ENCODE assay signal across 1 cellular context in the genomic region with DNA sequence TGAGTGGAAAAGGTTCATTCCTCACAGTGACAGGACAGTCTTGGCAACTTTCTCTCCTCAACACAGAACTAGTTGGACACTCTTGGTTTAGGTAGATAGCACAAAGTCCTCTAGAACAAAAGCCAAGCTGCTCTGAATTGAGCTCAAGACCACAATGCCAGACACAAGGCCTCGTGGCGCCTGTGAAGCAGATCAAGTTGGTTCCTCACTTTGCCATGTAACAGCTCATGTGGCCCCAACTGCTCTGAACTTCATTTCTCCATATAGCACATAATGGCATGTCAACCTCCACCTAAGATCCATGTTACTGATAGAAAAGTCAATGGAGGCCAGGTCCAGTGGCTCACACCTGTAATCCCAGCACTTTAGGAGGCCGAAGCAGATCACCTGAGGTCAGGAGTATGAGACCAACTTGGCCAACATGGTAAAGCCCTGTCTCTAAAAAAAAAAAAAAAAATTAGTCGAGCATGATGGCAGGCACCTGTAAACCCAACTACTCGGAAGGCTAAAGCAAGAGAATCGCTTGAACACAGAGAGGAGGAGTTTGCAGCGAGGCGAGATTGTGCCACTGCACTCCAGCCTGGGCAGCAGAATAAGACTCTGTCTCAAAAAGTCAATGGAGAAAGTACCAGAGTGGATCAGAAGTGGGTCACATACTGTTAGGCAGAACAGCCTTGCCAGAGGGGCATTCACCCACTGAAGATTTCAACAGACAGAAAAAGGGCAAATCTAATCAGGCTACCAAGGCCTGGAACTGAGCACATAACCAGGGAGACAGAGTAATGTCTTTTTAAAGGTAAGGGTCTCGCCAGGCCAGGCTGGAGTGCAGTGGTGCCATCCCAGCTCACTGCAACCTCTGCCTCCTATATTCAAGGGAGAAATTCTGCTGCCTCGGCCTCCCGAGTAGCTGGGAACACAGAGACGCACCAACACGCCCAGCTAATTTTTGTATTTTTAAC.
A peak's percentile ranks its signal among the peaks of the same experiment; 100 is the strongest.
TF ChIP-seq lines count a peak whose summit lies in the region.

No MANE protein-coding gene starts in this region.

TF ChIP-seq in HepG2, 621 proteins besides CTCF, POLR2A, EP300 and RAD21 (continued from another document and continues in another):
- TF ChIP-seq, protein P1, sequence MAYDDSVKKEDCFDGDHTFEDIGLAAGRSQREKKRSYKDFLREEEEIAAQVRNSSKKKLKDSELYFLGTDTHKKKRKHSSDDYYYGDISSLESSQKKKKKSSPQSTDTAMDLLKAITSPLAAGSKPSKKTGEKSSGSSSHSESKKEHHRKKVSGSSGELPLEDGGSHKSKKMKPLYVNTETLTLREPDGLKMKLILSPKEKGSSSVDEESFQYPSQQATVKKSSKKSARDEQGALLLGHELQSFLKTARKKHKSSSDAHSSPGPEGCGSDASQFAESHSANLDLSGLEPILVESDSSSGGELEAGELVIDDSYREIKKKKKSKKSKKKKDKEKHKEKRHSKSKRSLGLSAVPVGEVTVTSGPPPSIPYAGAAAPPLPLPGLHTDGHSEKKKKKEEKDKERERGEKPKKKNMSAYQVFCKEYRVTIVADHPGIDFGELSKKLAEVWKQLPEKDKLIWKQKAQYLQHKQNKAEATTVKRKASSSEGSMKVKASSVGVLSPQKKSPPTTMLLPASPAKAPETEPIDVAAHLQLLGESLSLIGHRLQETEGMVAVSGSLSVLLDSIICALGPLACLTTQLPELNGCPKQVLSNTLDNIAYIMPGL (CRISPR knock-in tag; IDR thresholded peaks at IDR 0.05; ENCODE audit: borderline replicate concordance in 1 of 2, low read depth in 1 of 2), result no peak
- peak; percentile 43; the same call in 1 of the 2 replicates for TF ChIP-seq ZNF501 (CRISPR knock-in tag; IDR thresholded peaks at IDR 0.05)
- peak; percentile 27; the same call in 1 of the 2 replicates for TF ChIP-seq ZNF776 (CRISPR knock-in tag; IDR thresholded peaks at IDR 0.05)
- TF ChIP-seq, protein P2, sequence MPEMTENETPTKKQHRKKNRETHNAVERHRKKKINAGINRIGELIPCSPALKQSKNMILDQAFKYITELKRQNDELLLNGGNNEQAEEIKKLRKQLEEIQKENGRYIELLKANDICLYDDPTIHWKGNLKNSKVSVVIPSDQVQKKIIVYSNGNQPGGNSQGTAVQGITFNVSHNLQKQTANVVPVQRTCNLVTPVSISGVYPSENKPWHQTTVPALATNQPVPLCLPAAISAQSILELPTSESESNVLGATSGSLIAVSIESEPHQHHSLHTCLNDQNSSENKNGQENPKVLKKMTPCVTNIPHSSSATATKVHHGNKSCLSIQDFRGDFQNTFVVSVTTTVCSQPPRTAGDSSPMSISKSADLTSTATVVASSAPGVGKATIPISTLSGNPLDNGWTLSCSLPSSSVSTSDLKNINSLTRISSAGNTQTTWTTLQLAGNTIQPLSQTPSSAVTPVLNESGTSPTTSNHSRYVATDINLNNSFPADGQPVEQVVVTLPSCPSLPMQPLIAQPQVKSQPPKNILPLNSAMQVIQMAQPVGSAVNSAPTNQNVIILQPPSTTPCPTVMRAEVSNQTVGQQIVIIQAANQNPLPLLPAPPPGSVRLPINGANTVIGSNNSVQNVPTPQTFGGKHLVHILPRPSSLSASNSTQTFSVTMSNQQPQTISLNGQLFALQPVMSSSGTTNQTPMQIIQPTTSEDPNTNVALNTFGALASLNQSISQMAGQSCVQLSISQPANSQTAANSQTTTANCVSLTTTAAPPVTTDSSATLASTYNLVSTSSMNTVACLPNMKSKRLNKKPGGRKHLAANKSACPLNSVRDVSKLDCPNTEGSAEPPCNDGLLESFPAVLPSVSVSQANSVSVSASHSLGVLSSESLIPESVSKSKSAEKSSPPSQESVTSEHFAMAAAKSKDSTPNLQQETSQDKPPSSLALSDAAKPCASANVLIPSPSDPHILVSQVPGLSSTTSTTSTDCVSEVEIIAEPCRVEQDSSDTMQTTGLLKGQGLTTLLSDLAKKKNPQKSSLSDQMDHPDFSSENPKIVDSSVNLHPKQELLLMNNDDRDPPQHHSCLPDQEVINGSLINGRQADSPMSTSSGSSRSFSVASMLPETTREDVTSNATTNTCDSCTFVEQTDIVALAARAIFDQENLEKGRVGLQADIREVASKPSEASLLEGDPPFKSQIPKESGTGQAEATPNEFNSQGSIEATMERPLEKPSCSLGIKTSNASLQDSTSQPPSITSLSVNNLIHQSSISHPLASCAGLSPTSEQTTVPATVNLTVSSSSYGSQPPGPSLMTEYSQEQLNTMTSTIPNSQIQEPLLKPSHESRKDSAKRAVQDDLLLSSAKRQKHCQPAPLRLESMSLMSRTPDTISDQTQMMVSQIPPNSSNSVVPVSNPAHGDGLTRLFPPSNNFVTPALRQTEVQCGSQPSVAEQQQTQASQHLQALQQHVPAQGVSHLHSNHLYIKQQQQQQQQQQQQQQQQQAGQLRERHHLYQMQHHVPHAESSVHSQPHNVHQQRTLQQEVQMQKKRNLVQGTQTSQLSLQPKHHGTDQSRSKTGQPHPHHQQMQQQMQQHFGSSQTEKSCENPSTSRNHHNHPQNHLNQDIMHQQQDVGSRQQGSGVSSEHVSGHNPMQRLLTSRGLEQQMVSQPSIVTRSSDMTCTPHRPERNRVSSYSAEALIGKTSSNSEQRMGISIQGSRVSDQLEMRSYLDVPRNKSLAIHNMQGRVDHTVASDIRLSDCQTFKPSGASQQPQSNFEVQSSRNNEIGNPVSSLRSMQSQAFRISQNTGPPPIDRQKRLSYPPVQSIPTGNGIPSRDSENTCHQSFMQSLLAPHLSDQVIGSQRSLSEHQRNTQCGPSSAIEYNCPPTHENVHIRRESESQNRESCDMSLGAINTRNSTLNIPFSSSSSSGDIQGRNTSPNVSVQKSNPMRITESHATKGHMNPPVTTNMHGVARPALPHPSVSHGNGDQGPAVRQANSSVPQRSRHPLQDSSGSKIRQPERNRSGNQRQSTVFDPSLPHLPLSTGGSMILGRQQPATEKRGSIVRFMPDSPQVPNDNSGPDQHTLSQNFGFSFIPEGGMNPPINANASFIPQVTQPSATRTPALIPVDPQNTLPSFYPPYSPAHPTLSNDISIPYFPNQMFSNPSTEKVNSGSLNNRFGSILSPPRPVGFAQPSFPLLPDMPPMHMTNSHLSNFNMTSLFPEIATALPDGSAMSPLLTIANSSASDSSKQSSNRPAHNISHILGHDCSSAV (CRISPR knock-in tag; IDR thresholded peaks at IDR 0.05; ENCODE audit: borderline replicate concordance), result no peak
- TF ChIP-seq TBX2 (CRISPR knock-in tag; IDR thresholded peaks at IDR 0.05; ENCODE audit: borderline replicate concordance), result 0 out of 2 replicates have a peak, but pooled peaks have one; percentile 14
- TF ChIP-seq, protein P3, sequence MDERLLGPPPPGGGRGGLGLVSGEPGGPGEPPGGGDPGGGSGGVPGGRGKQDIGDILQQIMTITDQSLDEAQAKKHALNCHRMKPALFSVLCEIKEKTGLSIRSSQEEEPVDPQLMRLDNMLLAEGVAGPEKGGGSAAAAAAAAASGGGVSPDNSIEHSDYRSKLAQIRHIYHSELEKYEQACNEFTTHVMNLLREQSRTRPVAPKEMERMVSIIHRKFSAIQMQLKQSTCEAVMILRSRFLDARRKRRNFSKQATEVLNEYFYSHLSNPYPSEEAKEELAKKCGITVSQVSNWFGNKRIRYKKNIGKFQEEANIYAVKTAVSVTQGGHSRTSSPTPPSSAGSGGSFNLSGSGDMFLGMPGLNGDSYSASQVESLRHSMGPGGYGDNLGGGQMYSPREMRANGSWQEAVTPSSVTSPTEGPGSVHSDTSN (CRISPR knock-in tag; IDR thresholded peaks at IDR 0.05), result 0 out of 2 replicates have a peak, but pooled peaks have one; percentile 6
- TF ChIP-seq TBP (CRISPR knock-in tag; IDR thresholded peaks at IDR 0.05), result no peak
- no peak for TF ChIP-seq MED13 (CRISPR knock-in tag; IDR thresholded peaks at IDR 0.05)
- TF ChIP-seq IRF2 (CRISPR knock-in tag; IDR thresholded peaks at IDR 0.05), result no peak
- 0 out of 2 replicates have a peak, but pooled peaks have one; percentile 25 for TF ChIP-seq SALL2 (CRISPR knock-in tag; IDR thresholded peaks at IDR 0.05)
- peak; percentile 29; the same call in 1 of the 2 replicates for TF ChIP-seq ZNF563 (CRISPR knock-in tag; IDR thresholded peaks at IDR 0.05)
- 0 out of 2 replicates have a peak, but pooled peaks have one; percentile 8 for TF ChIP-seq ARNT2 (CRISPR knock-in tag; IDR thresholded peaks at IDR 0.05; ENCODE audit: low read depth)
- no peak for TF ChIP-seq NBN (conservative IDR thresholded peaks at IDR 0.05)
- 0 out of 2 replicates have a peak, but pooled peaks have one; percentile 35 for TF ChIP-seq ZNF749 (CRISPR knock-in tag; IDR thresholded peaks at IDR 0.05; ENCODE audit: borderline replicate concordance)
- TF ChIP-seq MATR3 (CRISPR knock-in tag; IDR thresholded peaks at IDR 0.05), result no peak
- TF ChIP-seq ZNF782 (CRISPR knock-in tag; IDR thresholded peaks at IDR 0.05; ENCODE audit: borderline replicate concordance), result no peak
- 0 out of 2 replicates have a peak, but pooled peaks have one; percentile 41 for TF ChIP-seq ZBTB38 (CRISPR knock-in tag; IDR thresholded peaks at IDR 0.05)
- TF ChIP-seq MYNN (CRISPR knock-in tag; IDR thresholded peaks at IDR 0.05; ENCODE audit: low read depth), result 0 out of 2 replicates have a peak, but pooled peaks have one; percentile 24
- TF ChIP-seq NFE2L1 (CRISPR knock-in tag; IDR thresholded peaks at IDR 0.05; ENCODE audit: borderline replicate concordance), result 0 out of 2 replicates have a peak, but pooled peaks have one; percentile 18
- TF ChIP-seq, protein P4, sequence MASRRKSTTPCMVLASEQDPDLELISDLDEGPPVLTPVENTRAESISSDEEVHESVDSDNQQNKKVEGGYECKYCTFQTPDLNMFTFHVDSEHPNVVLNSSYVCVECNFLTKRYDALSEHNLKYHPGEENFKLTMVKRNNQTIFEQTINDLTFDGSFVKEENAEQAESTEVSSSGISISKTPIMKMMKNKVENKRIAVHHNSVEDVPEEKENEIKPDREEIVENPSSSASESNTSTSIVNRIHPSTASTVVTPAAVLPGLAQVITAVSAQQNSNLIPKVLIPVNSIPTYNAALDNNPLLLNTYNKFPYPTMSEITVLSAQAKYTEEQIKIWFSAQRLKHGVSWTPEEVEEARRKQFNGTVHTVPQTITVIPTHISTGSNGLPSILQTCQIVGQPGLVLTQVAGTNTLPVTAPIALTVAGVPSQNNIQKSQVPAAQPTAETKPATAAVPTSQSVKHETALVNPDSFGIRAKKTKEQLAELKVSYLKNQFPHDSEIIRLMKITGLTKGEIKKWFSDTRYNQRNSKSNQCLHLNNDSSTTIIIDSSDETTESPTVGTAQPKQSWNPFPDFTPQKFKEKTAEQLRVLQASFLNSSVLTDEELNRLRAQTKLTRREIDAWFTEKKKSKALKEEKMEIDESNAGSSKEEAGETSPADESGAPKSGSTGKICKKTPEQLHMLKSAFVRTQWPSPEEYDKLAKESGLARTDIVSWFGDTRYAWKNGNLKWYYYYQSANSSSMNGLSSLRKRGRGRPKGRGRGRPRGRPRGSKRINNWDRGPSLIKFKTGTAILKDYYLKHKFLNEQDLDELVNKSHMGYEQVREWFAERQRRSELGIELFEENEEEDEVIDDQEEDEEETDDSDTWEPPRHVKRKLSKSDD (CRISPR knock-in tag; IDR thresholded peaks at IDR 0.05; ENCODE audit: low read depth), result 0 out of 2 replicates have a peak, but pooled peaks have one; percentile 41
- TF ChIP-seq, protein P5, sequence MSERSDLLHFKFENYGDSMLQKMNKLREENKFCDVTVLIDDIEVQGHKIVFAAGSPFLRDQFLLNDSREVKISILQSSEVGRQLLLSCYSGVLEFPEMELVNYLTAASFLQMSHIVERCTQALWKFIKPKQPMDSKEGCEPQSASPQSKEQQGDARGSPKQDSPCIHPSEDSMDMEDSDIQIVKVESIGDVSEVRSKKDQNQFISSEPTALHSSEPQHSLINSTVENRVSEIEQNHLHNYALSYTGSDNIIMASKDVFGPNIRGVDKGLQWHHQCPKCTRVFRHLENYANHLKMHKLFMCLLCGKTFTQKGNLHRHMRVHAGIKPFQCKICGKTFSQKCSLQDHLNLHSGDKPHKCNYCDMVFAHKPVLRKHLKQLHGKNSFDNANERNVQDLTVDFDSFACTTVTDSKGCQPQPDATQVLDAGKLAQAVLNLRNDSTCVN (CRISPR knock-in tag; IDR thresholded peaks at IDR 0.05; ENCODE audit: borderline replicate concordance), result 0 out of 2 replicates have a peak, but pooled peaks have one; percentile 13
- peak; percentile 27 for TF ChIP-seq AGO2 (optimal IDR thresholded peaks at IDR 0.05; ENCODE audit: low read depth, low read length)
- TF ChIP-seq, protein P6, sequence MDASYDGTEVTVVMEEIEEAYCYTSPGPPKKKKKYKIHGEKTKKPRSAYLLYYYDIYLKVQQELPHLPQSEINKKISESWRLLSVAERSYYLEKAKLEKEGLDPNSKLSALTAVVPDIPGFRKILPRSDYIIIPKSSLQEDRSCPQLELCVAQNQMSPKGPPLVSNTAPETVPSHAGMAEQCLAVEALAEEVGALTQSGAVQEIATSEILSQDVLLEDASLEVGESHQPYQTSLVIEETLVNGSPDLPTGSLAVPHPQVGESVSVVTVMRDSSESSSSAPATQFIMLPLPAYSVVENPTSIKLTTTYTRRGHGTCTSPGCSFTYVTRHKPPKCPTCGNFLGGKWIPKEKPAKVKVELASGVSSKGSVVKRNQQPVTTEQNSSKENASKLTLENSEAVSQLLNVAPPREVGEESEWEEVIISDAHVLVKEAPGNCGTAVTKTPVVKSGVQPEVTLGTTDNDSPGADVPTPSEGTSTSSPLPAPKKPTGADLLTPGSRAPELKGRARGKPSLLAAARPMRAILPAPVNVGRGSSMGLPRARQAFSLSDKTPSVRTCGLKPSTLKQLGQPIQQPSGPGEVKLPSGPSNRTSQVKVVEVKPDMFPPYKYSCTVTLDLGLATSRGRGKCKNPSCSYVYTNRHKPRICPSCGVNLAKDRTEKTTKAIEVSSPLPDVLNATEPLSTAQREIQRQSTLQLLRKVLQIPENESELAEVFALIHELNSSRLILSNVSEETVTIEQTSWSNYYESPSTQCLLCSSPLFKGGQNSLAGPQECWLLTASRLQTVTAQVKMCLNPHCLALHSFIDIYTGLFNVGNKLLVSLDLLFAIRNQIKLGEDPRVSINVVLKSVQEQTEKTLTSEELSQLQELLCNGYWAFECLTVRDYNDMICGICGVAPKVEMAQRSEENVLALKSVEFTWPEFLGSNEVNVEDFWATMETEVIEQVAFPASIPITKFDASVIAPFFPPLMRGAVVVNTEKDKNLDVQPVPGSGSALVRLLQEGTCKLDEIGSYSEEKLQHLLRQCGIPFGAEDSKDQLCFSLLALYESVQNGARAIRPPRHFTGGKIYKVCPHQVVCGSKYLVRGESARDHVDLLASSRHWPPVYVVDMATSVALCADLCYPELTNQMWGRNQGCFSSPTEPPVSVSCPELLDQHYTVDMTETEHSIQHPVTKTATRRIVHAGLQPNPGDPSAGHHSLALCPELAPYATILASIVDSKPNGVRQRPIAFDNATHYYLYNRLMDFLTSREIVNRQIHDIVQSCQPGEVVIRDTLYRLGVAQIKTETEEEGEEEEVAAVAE (CRISPR knock-in tag; IDR thresholded peaks at IDR 0.05; ENCODE audit: borderline replicate concordance), result 0 out of 2 replicates have a peak, but pooled peaks have one; percentile 12
- no peak for TF ChIP-seq HCFC1 (IDR thresholded peaks at IDR 0.05; ENCODE audit: low read depth, low read length)
- no peak for TF ChIP-seq SP5 (CRISPR knock-in tag; IDR thresholded peaks at IDR 0.05; ENCODE audit: borderline replicate concordance, low read depth)
- no peak for TF ChIP-seq ZNF562 (CRISPR knock-in tag; IDR thresholded peaks at IDR 0.05; ENCODE audit: borderline replicate concordance)
- no peak for TF ChIP-seq ZNF746 (CRISPR knock-in tag; IDR thresholded peaks at IDR 0.05)
- TF ChIP-seq, protein P7, sequence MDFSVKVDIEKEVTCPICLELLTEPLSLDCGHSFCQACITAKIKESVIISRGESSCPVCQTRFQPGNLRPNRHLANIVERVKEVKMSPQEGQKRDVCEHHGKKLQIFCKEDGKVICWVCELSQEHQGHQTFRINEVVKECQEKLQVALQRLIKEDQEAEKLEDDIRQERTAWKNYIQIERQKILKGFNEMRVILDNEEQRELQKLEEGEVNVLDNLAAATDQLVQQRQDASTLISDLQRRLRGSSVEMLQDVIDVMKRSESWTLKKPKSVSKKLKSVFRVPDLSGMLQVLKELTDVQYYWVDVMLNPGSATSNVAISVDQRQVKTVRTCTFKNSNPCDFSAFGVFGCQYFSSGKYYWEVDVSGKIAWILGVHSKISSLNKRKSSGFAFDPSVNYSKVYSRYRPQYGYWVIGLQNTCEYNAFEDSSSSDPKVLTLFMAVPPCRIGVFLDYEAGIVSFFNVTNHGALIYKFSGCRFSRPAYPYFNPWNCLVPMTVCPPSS (IDR thresholded peaks at IDR 0.05), result no peak
- TF ChIP-seq XBP1 (CRISPR knock-in tag; IDR thresholded peaks at IDR 0.05), result no peak
- no peak for TF ChIP-seq ZNF263 (CRISPR knock-in tag; IDR thresholded peaks at IDR 0.05)
